Comparison of ENCODE assay signal across 12 cellular contexts in the genomic region with DNA sequence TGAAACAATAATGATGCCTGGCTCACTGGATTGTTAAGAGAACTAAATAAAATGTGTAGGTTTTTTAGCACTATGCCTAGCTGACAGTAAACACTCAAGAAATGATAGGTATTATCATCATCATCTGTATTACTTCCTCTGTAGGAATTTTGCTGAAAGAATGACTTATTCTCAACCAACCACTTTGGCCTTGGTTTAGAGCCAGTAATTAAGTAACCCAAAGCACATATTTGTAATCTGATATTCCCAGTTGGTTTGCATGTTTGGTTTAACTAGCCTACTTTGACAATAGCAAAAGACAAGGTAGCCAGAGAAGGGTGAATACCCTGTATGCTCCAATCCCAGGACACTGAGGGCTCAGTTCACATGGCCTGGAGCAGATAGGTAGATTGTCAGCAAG. TPM values are rescaled to one million over a fixed set of nuclear protein-coding genes. Genes with fewer than 3 reads are reported as not detected.
DNase-seq lines count a peak whose midpoint lies in the region; TF ChIP-seq lines count a peak whose summit lies in the region.
"Had no signal": no experiment of that assay in that cellular context is flagged by ENCODE, and none has a peak within 500 bp of the region (broad histone marks: within the 10 kb centered on the region; RNA-seq: fewer than 3 reads in every experiment).

No MANE protein-coding gene starts in this region.

- TF ChIP-seq CTCF in breast epithelium (IDR thresholded peaks at IDR 0.05) = no peak

- intact Hi-C loops in breast epithelium (cut with DNase I; ENCODE audit: low total_unique reads) = no loop called here

- no peaks in the 10 kb centered on the region for H3K9me3 ChIP-seq in breast epithelium

- H3K4me3 ChIP-seq in breast epithelium = no peak overlapping the region

- DNase-seq in NCI-H748 (lab: John Stamatoyannopoulos, UW; ENCODE audit: unreplicated experiment) (peak; percentile 3), NCI-H748 treated with DMSO at 0.1 percent for 48 hours (lab: John Stamatoyannopoulos, UW) (no peak), breast epithelium (ENCODE audit: low spot score in 2 of 2) (no peak), stromal cell of bone marrow (ENCODE audit: low read depth) (peak; percentile 60), mesenteric fat pad (ENCODE audit: low spot score) (no peak)
- no peak for DNase-seq in activated CD4-positive, alpha-beta T cell treated with anti-CD3 and anti-CD28 coated beads for 4 hours
- DNase-seq: activated CD4-positive, CD25-positive, alpha-beta regulatory T cell treated with anti-CD3 and anti-CD28 coated beads, Interleukin-2, amount 50 U/mL, for 72 hours; AML-193; NCI-H1694 treated with DMSO at 0.1 percent for 48 hours; stimulated activated CD4-positive, alpha-beta T cell treated with anti-CD3 and anti-CD28 coated beads, Interleukin-15, amount 100 ng/mL, for 24 hours; stimulated activated naive CD4-positive, alpha-beta T cell had no signal

- no peaks in the 10 kb centered on the region for H3K4me1 ChIP-seq in breast epithelium

- no peaks in the 10 kb centered on the region for H3K27me3 ChIP-seq in breast epithelium

- no peaks in the 10 kb centered on the region for H3K36me3 ChIP-seq in breast epithelium

- H3K27ac ChIP-seq in breast epithelium = peak overlapping the region; percentile 42 to 44
- H3K27ac ChIP-seq: HL-60 had no signal

- no peak for TF ChIP-seq POLR2A in breast epithelium (IDR thresholded peaks at IDR 0.05)

RNA-seq across cellular contexts. Expression of gene BCAP29, which starts 34.4 kb away (rescaled TPM):
- total RNA-seq in breast epithelium = 100 to 1,000 TPM in 1 of 3 donors, 10 to 100 TPM in 2; 68.8 to 101 (median 78.2) TPM
- total RNA-seq in mesenteric fat pad = 80.6 TPM

RNA-seq across cellular contexts. Expression of gene SLC26A4, which starts 46.2 kb away (rescaled TPM):
- total RNA-seq in breast epithelium (1 to 10 TPM in 1 of 3 donors, under 1 TPM in 2; 0.44 to 1.3 (median 0.48) TPM), mesenteric fat pad (0.67 TPM)

RNA-seq across cellular contexts. Expression of gene DUS4L, which starts 50.7 kb away (rescaled TPM):
- total RNA-seq in breast epithelium = 10 to 100 TPM in 1 of 3 donors, 1 to 10 TPM in 2; 6.6 to 10.5 (median 9.0) TPM
- total RNA-seq in mesenteric fat pad = 4.3 TPM

RNA-seq across cellular contexts. Expression of gene COG5, which starts 50.7 kb away (rescaled TPM):
- 10 to 100 TPM; 35.2 to 61.2 (median 38.0) TPM for total RNA-seq in breast epithelium
- 51.6 TPM for total RNA-seq in mesenteric fat pad

Comparison
In these comparisons a context has a peak if more than half of its experiments do, and no peak if none do; other contexts are left out.
1. DNase-seq: peak in NCI-H748 (single experiment) and stromal cell of bone marrow (single experiment); none in NCI-H748 treated with DMSO at 0.1 percent for 48 hours (single experiment), breast epithelium (0 of 2), mesenteric fat pad (single experiment) and activated CD4-positive, alpha-beta T cell treated with anti-CD3 and anti-CD28 coated beads for 4 hours (0 of 2).